ENCODE assay signal across 24 cellular contexts in the genomic region with DNA sequence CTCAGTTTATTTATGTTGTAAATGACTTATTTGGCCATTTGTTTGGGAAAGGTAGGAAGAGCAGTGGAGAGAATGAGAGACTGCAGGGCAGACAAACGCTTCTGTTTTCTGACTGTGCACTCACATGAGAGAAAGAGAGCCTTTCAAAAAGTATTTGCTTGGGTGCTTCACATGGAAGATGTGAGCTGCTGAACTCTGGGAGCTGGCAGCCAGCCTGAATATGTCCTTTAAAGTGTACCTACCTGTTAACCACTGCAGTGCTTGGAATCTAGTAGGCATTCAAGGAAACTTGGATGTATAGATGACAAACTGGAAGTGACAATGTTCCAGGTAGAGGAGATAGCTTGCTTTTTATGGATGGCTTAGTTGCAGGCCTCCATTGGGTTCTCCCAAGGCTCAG.
"Had no signal": no experiment of that assay in that cellular context is flagged by ENCODE, and none has a peak within 500 bp of the region (broad histone marks: within the 10 kb centered on the region; RNA-seq: fewer than 3 reads in every experiment).

No MANE protein-coding gene starts in this region.

- H3K4me1 ChIP-seq: colonic mucosa, vagina had no signal

- ATAC-seq: esophagus mucosa; foreskin keratinocyte; gastroesophageal sphincter; left lobe of liver; mucosa of descending colon; natural killer cell treated with Interleukin-12 subunit alpha and Interleukin-12 subunit beta and Interleukin-15 and Interleukin-18, amount 100 ng/mL, for 72 hours; pancreas; sciatic nerve; stimulated activated memory B cell treated with anti-CD40 and anti-IgM and Interleukin-4, amounts not matched to agents 10 μg/mL and 1 μg/mL and 100 μg/mL, for 72 hours had no signal

- H3K9me3 ChIP-seq: colonic mucosa, gastroesophageal sphincter, heart left ventricle, mucosa of descending colon, neutrophil, pancreas, right atrium auricular region, thoracic aorta, transverse colon, vagina had no signal

- H3K4me2 ChIP-seq: hepatocyte had no signal

- H3K36me3 ChIP-seq: colonic mucosa, gastroesophageal sphincter, heart left ventricle, neutrophil, pancreas, right atrium auricular region, thoracic aorta, transverse colon, vagina had no signal

- H2AFZ ChIP-seq: hepatocyte had no signal

- DNase-seq: colonic mucosa; effector CD8-positive, alpha-beta T cell; endodermal cell; foreskin keratinocyte; heart left ventricle; kidney; mesenchymal stem cell; mucosa of descending colon; naive B cell; pancreas; stimulated activated CD4-positive, alpha-beta T cell treated with anti-CD3 and anti-CD28 coated beads, Interleukin-4, amount 100 ng/mL, for 4 hours; transverse colon had no signal

- H3K4me3 ChIP-seq: colonic mucosa, gastroesophageal sphincter, heart left ventricle, hepatocyte, mucosa of descending colon, pancreas, right atrium auricular region, thoracic aorta, transverse colon, vagina had no signal

- H3K27me3 ChIP-seq: colonic mucosa, foreskin keratinocyte, gastroesophageal sphincter, heart left ventricle, hepatocyte, neutrophil, pancreas, right atrium auricular region, transverse colon, vagina had no signal

- H3K27ac ChIP-seq: colonic mucosa, epithelial cell of prostate, foreskin keratinocyte, gastroesophageal sphincter, heart left ventricle, hepatocyte, neutrophil, pancreas, right atrium auricular region, thoracic aorta, transverse colon, vagina had no signal
